8 cellular contexts compared by ENCODE assay signal in the genomic region with DNA sequence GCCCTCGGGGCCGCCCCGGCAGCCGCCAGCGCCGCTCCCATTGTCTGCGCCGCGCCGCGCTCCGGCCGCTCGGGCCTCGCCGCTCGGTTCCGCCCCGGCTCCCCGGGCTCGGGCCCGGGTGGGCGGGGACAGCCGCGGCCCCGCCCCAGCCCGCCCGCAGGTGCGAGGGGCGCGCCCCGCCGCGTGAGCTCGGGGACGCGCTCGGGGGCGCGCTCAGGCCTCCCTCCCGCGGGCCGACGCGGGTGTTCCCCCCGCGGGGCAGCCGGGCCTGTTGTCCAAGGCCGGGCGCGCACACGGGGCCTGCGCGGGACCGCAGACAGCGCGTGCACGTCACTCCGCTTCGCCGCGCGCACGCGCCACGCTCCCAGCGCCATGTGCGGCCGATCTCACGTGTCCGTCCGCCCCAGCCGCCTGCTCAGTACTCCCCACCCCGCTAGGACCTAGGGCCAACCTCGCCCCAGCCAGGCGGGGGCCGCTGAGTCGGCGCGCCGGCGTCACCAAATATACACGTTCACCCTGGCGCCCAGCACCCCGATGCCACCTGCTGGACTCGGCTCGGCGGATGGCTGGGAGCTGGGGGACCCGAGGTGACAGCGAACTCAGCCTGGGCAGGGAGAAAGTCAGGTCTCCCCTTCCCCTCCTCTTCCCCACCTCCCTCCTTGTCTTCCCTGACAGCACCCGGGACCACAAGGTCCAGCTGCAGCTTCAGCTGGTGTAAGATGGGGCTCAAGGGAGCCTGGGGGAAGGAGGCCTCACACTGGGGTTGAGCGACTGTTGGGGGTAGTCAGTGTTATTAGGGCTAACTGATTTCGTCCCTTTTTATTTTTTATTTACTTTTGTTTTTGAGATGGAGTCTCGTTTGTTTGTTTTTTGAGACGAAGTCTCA. TPM values are rescaled to one million over a fixed set of nuclear protein-coding genes. Genes with fewer than 3 reads are reported as not detected.
DNase-seq lines count a peak whose midpoint lies in the region; ATAC-seq and TF ChIP-seq lines count a peak whose summit lies in the region.

No MANE protein-coding gene starts in this region.

- peak overlapping the region; percentile 64 for H3K4me3 ChIP-seq in DOHH2 (ENCODE audit: low read length)
- H3K4me3 ChIP-seq in fibroblast of mammary gland (ENCODE audit: control insufficient read depth, low read depth, low read length), result peak overlapping the region; percentile 35

- peaks cover 3% of the 10 kb centered on the region for H3K27me3 Mint-ChIP-seq in activated T-helper 1 cell treated with anti-CD3 and anti-CD28 coated beads, Interleukin-12 subunit alpha, Interleukin-12 subunit beta, Interleukin-2, Interleukin-4 antibody, amounts not matched to agents 30 ng/mL and 10 ng/mL and 1 ng/mL, durations not matched to agents 14 hours and 24 hours and 36 hours (ENCODE audit: insufficient read depth)
- peaks cover 0 to 1% of the 10 kb centered on the region in 2 donors for H3K27me3 Mint-ChIP-seq in natural killer cell (ENCODE audit: low read depth in 2 of 2)
- no peaks in the 10 kb centered on the region for H3K27me3 Mint-ChIP-seq in stimulated activated naive CD8-positive, alpha-beta T cell treated with anti-CD3 and anti-CD28 coated beads, Interleukin-15, Interleukin-2, amounts not matched to agents 100 ng/mL and 50 ng/mL, for 24 hours

- peak overlapping the region; percentile 34 for H3K27ac ChIP-seq in DOHH2 (ENCODE audit: low read depth, low read length)

- no peaks in the 10 kb centered on the region for H3K9me2 ChIP-seq in DOHH2 (replicated peaks; ENCODE audit: control insufficient read depth, low read length)

- peaks cover 25% of the 10 kb centered on the region for H3K36me3 ChIP-seq in DOHH2 (ENCODE audit: control insufficient read depth, low read length)

- DNase-seq in HuH-7.5 (ENCODE audit: low spot score) (peak; percentile 98), fibroblast of mammary gland (ENCODE audit: low read depth) (peak; percentile 81), natural killer cell (peak; percentile 83)
- peak; percentile 76 for DNase-seq in activated T-helper 1 cell treated with anti-CD3 and anti-CD28 coated beads, Interleukin-12 subunit alpha, Interleukin-12 subunit beta, Interleukin-2, Interleukin-4 antibody, amounts not matched to agents 30 ng/mL and 10 ng/mL and 1 ng/mL, durations not matched to agents 14 hours and 24 hours and 36 hours (ENCODE audit: low spot score)

- peaks cover 32% of the 10 kb centered on the region for H3K4me1 ChIP-seq in DOHH2 (ENCODE audit: control insufficient read depth, low read length)

- H3K9me3 ChIP-seq in DOHH2 (ENCODE audit: control insufficient read depth, insufficient read depth, low read length), result no peaks in the 10 kb centered on the region

- peaks cover 44% of the 10 kb centered on the region for H3K79me2 ChIP-seq in DOHH2 (ENCODE audit: control insufficient read depth, low read length)

- H3K4me2 ChIP-seq in DOHH2 (ENCODE audit: low read length), result peak overlapping the region; percentile 71

- H3K36me3 Mint-ChIP-seq in activated T-helper 1 cell treated with anti-CD3 and anti-CD28 coated beads, Interleukin-12 subunit alpha, Interleukin-12 subunit beta, Interleukin-2, Interleukin-4 antibody, amounts not matched to agents 30 ng/mL and 10 ng/mL and 1 ng/mL, durations not matched to agents 14 hours and 24 hours and 36 hours (ENCODE audit: low read depth), result peaks cover 6% of the 10 kb centered on the region
- H3K36me3 Mint-ChIP-seq in natural killer cell, result no peaks in the 10 kb centered on the region
- peaks cover 11% of the 10 kb centered on the region for H3K36me3 Mint-ChIP-seq in stimulated activated naive CD8-positive, alpha-beta T cell treated with anti-CD3 and anti-CD28 coated beads, Interleukin-15, Interleukin-2, amounts not matched to agents 100 ng/mL and 50 ng/mL, for 24 hours (ENCODE audit: low read depth)

- peak overlapping the region; percentile 81 for H3K4me3 Mint-ChIP-seq in activated T-helper 1 cell treated with anti-CD3 and anti-CD28 coated beads, Interleukin-12 subunit alpha, Interleukin-12 subunit beta, Interleukin-2, Interleukin-4 antibody, amounts not matched to agents 30 ng/mL and 10 ng/mL and 1 ng/mL, durations not matched to agents 14 hours and 24 hours and 36 hours
- H3K4me3 Mint-ChIP-seq in natural killer cell, result peak overlapping the region; percentile 88
- peak overlapping the region; percentile 78 for H3K4me3 Mint-ChIP-seq in stimulated activated naive CD8-positive, alpha-beta T cell treated with anti-CD3 and anti-CD28 coated beads, Interleukin-15, Interleukin-2, amounts not matched to agents 100 ng/mL and 50 ng/mL, for 24 hours

- H3K9me3 Mint-ChIP-seq in activated T-helper 1 cell treated with anti-CD3 and anti-CD28 coated beads, Interleukin-12 subunit alpha, Interleukin-12 subunit beta, Interleukin-2, Interleukin-4 antibody, amounts not matched to agents 30 ng/mL and 10 ng/mL and 1 ng/mL, durations not matched to agents 14 hours and 24 hours and 36 hours, result no peaks in the 10 kb centered on the region
- no peaks in the 10 kb centered on the region for H3K9me3 Mint-ChIP-seq in natural killer cell
- no peaks in the 10 kb centered on the region for H3K9me3 Mint-ChIP-seq in stimulated activated naive CD8-positive, alpha-beta T cell treated with anti-CD3 and anti-CD28 coated beads, Interleukin-15, Interleukin-2, amounts not matched to agents 100 ng/mL and 50 ng/mL, for 24 hours

- H3K27ac Mint-ChIP-seq in activated T-helper 1 cell treated with anti-CD3 and anti-CD28 coated beads, Interleukin-12 subunit alpha, Interleukin-12 subunit beta, Interleukin-2, Interleukin-4 antibody, amounts not matched to agents 30 ng/mL and 10 ng/mL and 1 ng/mL, durations not matched to agents 14 hours and 24 hours and 36 hours, result peak overlapping the region; percentile 81
- H3K27ac Mint-ChIP-seq in natural killer cell, result peak overlapping the region; percentile 74 to 98
- peak overlapping the region; percentile 85 for H3K27ac Mint-ChIP-seq in stimulated activated naive CD8-positive, alpha-beta T cell treated with anti-CD3 and anti-CD28 coated beads, Interleukin-15, Interleukin-2, amounts not matched to agents 100 ng/mL and 50 ng/mL, for 24 hours

- no peaks in the 10 kb centered on the region for H3K27me3 ChIP-seq in DOHH2 (ENCODE audit: control insufficient read depth, low read length)

- peaks cover 20% of the 10 kb centered on the region for H4K20me1 ChIP-seq in DOHH2 (ENCODE audit: control insufficient read depth, insufficient read depth, low read depth, low read length)

- peak; percentile 63 for ATAC-seq in GM21529 (IDR thresholded peaks at IDR 0.05; ENCODE audit: unreplicated experiment)
- ATAC-seq in natural killer cell, result peak; percentile 68 to 84 (median 75)

- H3K4me1 Mint-ChIP-seq in activated T-helper 1 cell treated with anti-CD3 and anti-CD28 coated beads, Interleukin-12 subunit alpha, Interleukin-12 subunit beta, Interleukin-2, Interleukin-4 antibody, amounts not matched to agents 30 ng/mL and 10 ng/mL and 1 ng/mL, durations not matched to agents 14 hours and 24 hours and 36 hours (ENCODE audit: low read depth), result peaks cover 32% of the 10 kb centered on the region
- peaks cover 26 to 39% of the 10 kb centered on the region in 2 donors for H3K4me1 Mint-ChIP-seq in natural killer cell
- peaks cover 37% of the 10 kb centered on the region for H3K4me1 Mint-ChIP-seq in stimulated activated naive CD8-positive, alpha-beta T cell treated with anti-CD3 and anti-CD28 coated beads, Interleukin-15, Interleukin-2, amounts not matched to agents 100 ng/mL and 50 ng/mL, for 24 hours (ENCODE audit: low read depth)

- TF ChIP-seq CTCF in DOHH2 (IDR thresholded peaks at IDR 0.05; ENCODE audit: low read depth, low read length, poor library complexity, severe bottlenecking) (peak; percentile 37), fibroblast of mammary gland (conservative IDR thresholded peaks at IDR 0.05; ENCODE audit: control insufficient read depth, insufficient read depth, low read depth, low read length) (no peak), natural killer cell (IDR thresholded peaks at IDR 0.05) (peak; percentile 64)

- intact Hi-C loops in activated T-helper 1 cell treated with anti-CD3 and anti-CD28 coated beads, Interleukin-12 subunit alpha, Interleukin-12 subunit beta, Interleukin-2, Interleukin-4 antibody, amounts not matched to agents 30 ng/mL and 10 ng/mL and 1 ng/mL, durations not matched to agents 14 hours and 24 hours and 36 hours (cut with micrococcal nuclease), result loop anchor here (1.0 to 10.0 kb wide), 6 partner anchors 12 to 918 kb away; a partner anchor contains a TSS
- intact Hi-C loops in natural killer cell (cut with micrococcal nuclease), result loop anchor here (1.0 to 10.0 kb wide), 4 partner anchors 28 to 1895 kb away; a partner anchor contains a TSS

- peaks cover 2% of the 10 kb centered on the region; the same call in 1 of the 2 replicates for H3F3A ChIP-seq in DOHH2 (ENCODE audit: control insufficient read depth, insufficient read depth)

TF ChIP-seq in PFSK-1, 5 proteins besides CTCF, POLR2A, EP300 and RAD21 (continues in another document):
- TF ChIP-seq FOXP2 (optimal IDR thresholded peaks at IDR 0.05; ENCODE audit: borderline replicate concordance, extremely low read depth, extremely low read length, insufficient read depth), result no peak

RNA-seq across cellular contexts. Expression of a gene that starts 14.3 kb away (rescaled TPM):
- 5.2 TPM for polyA plus RNA-seq in PFSK-1 (2012; ENCODE audit: insufficient read length, low read depth)
- total RNA-seq in activated T-helper 1 cell treated with anti-CD3 and anti-CD28 coated beads, Interleukin-12 subunit alpha, Interleukin-12 subunit beta, Interleukin-2, Interleukin-4 antibody, amounts not matched to agents 30 ng/mL and 10 ng/mL and 1 ng/mL, durations not matched to agents 14 hours and 24 hours and 36 hours, result 8.6 and 9.4 TPM in 2 replicates
- 1 to 10 TPM; 1.4 to 2.2 (median 1.7) TPM for total RNA-seq in natural killer cell

RNA-seq across cellular contexts. Expression of a gene that starts 28.3 kb away (rescaled TPM):
- polyA plus RNA-seq in PFSK-1 (2012; ENCODE audit: insufficient read length, low read depth), result 31.0 TPM
- total RNA-seq in activated T-helper 1 cell treated with anti-CD3 and anti-CD28 coated beads, Interleukin-12 subunit alpha, Interleukin-12 subunit beta, Interleukin-2, Interleukin-4 antibody, amounts not matched to agents 30 ng/mL and 10 ng/mL and 1 ng/mL, durations not matched to agents 14 hours and 24 hours and 36 hours, result 88.7 and 94.4 TPM in 2 replicates
- 100 to 1,000 TPM; 206 to 250 (median 208) TPM for total RNA-seq in natural killer cell

RNA-seq across cellular contexts. Expression of a gene that starts 59.7 kb away (rescaled TPM):
- 4.6 TPM for polyA plus RNA-seq in PFSK-1 (2012; ENCODE audit: insufficient read length, low read depth)
- total RNA-seq in activated T-helper 1 cell treated with anti-CD3 and anti-CD28 coated beads, Interleukin-12 subunit alpha, Interleukin-12 subunit beta, Interleukin-2, Interleukin-4 antibody, amounts not matched to agents 30 ng/mL and 10 ng/mL and 1 ng/mL, durations not matched to agents 14 hours and 24 hours and 36 hours, result not detected in 2 replicates
- total RNA-seq in natural killer cell, result not detected

Comparison
In these comparisons a context has a peak if more than half of its experiments do, and no peak if none do; other contexts are left out.
1. Peak in every context shown above with its lines: DNase-seq, ATAC-seq, H3K4me3 ChIP-seq and H3K27ac ChIP-seq.